In the genomic region with DNA sequence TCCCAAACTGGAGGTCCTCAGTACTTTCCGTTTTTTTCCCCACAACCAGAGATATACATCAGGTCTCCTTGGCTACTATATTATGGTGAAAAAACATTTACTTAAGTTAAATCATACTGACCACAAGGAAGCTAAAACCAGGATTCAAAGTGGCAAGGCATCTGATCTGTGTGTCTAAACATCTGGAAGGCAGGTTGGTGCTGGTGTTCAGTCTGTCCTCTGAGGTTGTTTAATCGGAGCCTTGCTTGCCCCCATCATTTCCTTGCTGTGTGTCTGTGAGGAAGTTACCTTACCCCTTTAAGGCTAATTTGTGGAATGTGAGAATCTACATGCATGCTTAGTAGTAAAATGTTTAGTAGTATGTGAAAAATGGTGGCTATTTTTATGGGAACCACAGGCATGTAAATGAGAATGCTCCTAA, we compare ENCODE assay signal across 22 cellular contexts.
DNase-seq lines count a peak whose midpoint lies in the region; ATAC-seq and TF ChIP-seq lines count a peak whose summit lies in the region.
"Had no signal": no experiment of that assay in that cellular context is flagged by ENCODE, and none has a peak within 500 bp of the region (broad histone marks: within the 10 kb centered on the region; RNA-seq: fewer than 3 reads in every experiment).

No MANE protein-coding gene starts in this region.

- TF ChIP-seq POLR2A in gastroesophageal sphincter (IDR thresholded peaks at IDR 0.05), result no peak

- no peak for TF ChIP-seq EP300 in gastroesophageal sphincter (IDR thresholded peaks at IDR 0.05)

- no peaks in the 10 kb centered on the region for H3K9me3 ChIP-seq in A673 (ENCODE audit: low read depth, low read length, poor library complexity, severe bottlenecking)
- H3K9me3 ChIP-seq in gastroesophageal sphincter, result no peaks in the 10 kb centered on the region
- H3K9me3 ChIP-seq: A549, colonic mucosa had no signal

- no TSS peak for BruUV-seq in A673 (replicated peaks; lab: Mats Ljungman, UMichigan)

- intact Hi-C loops in A673 (cut with micrococcal nuclease; ENCODE audit: unreplicated experiment), result no loop called here

- in situ Hi-C loops in brain microvascular endothelial cell (cut with HindIII; ENCODE audit: low pct_ligation_motif_present, low sequenced_read_pairs), result no loop called here

- H3K36me3 ChIP-seq in A673 (ENCODE audit: insufficient read depth, low read length, poor library complexity, severe bottlenecking) (no peaks in the 10 kb centered on the region), gastroesophageal sphincter (no peaks in the 10 kb centered on the region), brain microvascular endothelial cell (replicated peaks) (no peaks in the 10 kb centered on the region)
- H3K36me3 ChIP-seq: colonic mucosa had no signal

- no peak overlapping the region for H3K4me3 ChIP-seq in A673 (ENCODE audit: low read depth, low read length, poor library complexity, severe bottlenecking)
- no peak overlapping the region for H3K4me3 ChIP-seq in gastroesophageal sphincter
- no peak overlapping the region for H3K4me3 ChIP-seq in brain microvascular endothelial cell (ENCODE audit: low read depth, low read length)
- H3K4me3 ChIP-seq: A549, colonic mucosa, GM12878 had no signal

- H3K27ac ChIP-seq in A673 (ENCODE audit: low read depth, low read length, poor library complexity, severe bottlenecking), result peak overlapping the region; percentile 97
- peak overlapping the region in 3 of 4 donors; percentile 11 to 85 (median 32) for H3K27ac ChIP-seq in gastroesophageal sphincter
- H3K27ac ChIP-seq in brain microvascular endothelial cell, result no peak overlapping the region
- H3K27ac ChIP-seq: A549, colonic mucosa, VCaP had no signal

- WGBS in gastroesophageal sphincter (ENCODE audit: low coverage in 1 of 2), 2 donors, result 81 to 90% methylated on average over 2 of the region's 2 CpGs

- H3K4me1 ChIP-seq in A673 (ENCODE audit: insufficient read depth, low read length, poor library complexity, severe bottlenecking), result peaks cover 52% of the 10 kb centered on the region
- H3K4me1 ChIP-seq in gastroesophageal sphincter, result peaks cover 10 to 37% (median 26%) of the 10 kb centered on the region in 3 donors
- H3K4me1 ChIP-seq: colonic mucosa had no signal

- no peaks in the 10 kb centered on the region for H3K27me3 ChIP-seq in A673 (replicated peaks; ENCODE audit: insufficient read depth, low read depth, low read length, poor library complexity)
- H3K27me3 ChIP-seq in gastroesophageal sphincter, result no peaks in the 10 kb centered on the region
- no peaks in the 10 kb centered on the region for H3K27me3 ChIP-seq in brain microvascular endothelial cell (replicated peaks)
- H3K27me3 ChIP-seq: colonic mucosa had no signal

- CTCF ChIA-PET in A673 (lab: Charles Lee), result no interaction called here

- TF ChIP-seq CTCF in A673 (conservative IDR thresholded peaks at IDR 0.05; ENCODE audit: low read depth, low read length) (no peak), gastroesophageal sphincter (IDR thresholded peaks at IDR 0.05) (no peak), brain microvascular endothelial cell (IDR thresholded peaks at IDR 0.05; ENCODE audit: low read depth, low read length, missing control alignments) (no peak)

- POLR2A ChIA-PET in A673 (lab: Charles Lee; ENCODE audit: low non-redundant PET), result no interaction called here

- DNase-seq in A673 (ENCODE audit: low spot score) (no peak), GF-D8 (lab: John Stamatoyannopoulos, UW) (peak; percentile 37), amniotic epithelial cell (ENCODE audit: low read depth) (peak; percentile 29), brain microvascular endothelial cell (no peak)
- DNase-seq in activated CD8-positive, alpha-beta memory T cell treated with anti-CD3 and anti-CD28 coated beads, Interleukin-2, amount 50 U/mL, for 48 hours, result no peak
- DNase-seq: activated CD4-positive, alpha-beta T cell treated with anti-CD3 and anti-CD28 coated beads, Interleukin-2, amount 10 ng/mL, durations not matched to agents 24 days and 14 days; activated CD8-positive, alpha-beta memory T cell treated with anti-CD3 and anti-CD28 coated beads, Interleukin-2, amount 10 ng/mL, durations not matched to agents 7 days and 5 days; activated naive CD8-positive, alpha-beta T cell treated with anti-CD3 and anti-CD28 coated beads for 36 hours; colonic mucosa; glutamatergic neuron; left cardiac atrium; NCI-H1417 treated with DMSO at 0.1 percent for 48 hours; NCI-H2107; substantia nigra; T-helper 17 cell had no signal

- ATAC-seq in gastroesophageal sphincter (no peak), GM21447 (IDR thresholded peaks at IDR 0.05; ENCODE audit: unreplicated experiment) (no peak), GM19467 (IDR thresholded peaks at IDR 0.05; ENCODE audit: unreplicated experiment) (no peak)
- ATAC-seq: A549; activated CD8-positive, alpha-beta memory T cell treated with anti-CD3 and anti-CD28 coated beads, Interleukin-2, amount 10 ng/mL, durations not matched to agents 7 days and 5 days; GM12878; HepG2; left cardiac atrium; T-helper 17 cell had no signal

Comparison
In these comparisons a context has a peak if more than half of its experiments do, and no peak if none do; other contexts are left out.
1. DNase-seq: peak in GF-D8 (single experiment) and amniotic epithelial cell (single experiment); none in A673 (single experiment), activated CD8-positive, alpha-beta memory T cell treated with anti-CD3 and anti-CD28 coated beads, Interleukin-2, amount 50 U/mL, for 48 hours (single experiment) and brain microvascular endothelial cell (single experiment).